1 cellular context compared by ENCODE assay signal in genomic region chr22:44879301-44879680, GRCh38.
TF ChIP-seq lines count a peak whose summit lies in the region.

No MANE protein-coding gene starts in this region.

TF ChIP-seq in WTC11, 78 proteins besides CTCF, POLR2A, EP300 and RAD21 (continued from another document):
- TF ChIP-seq ZNF671 (CRISPR knock-in tag; IDR thresholded peaks at IDR 0.05) (no peak), ZNF423 (CRISPR knock-in tag; IDR thresholded peaks at IDR 0.05) (no peak), CREB1 (CRISPR knock-in tag; IDR thresholded peaks at IDR 0.05) (no peak), PRDM15 (CRISPR knock-in tag; IDR thresholded peaks at IDR 0.05) (no peak), NFYB (CRISPR knock-in tag; conservative IDR thresholded peaks at IDR 0.05; ENCODE audit: low read depth) (no peak), FOXK1 (CRISPR knock-in tag; IDR thresholded peaks at IDR 0.05) (no peak), SP1 (CRISPR knock-in tag; conservative IDR thresholded peaks at IDR 0.05) (no peak)
TF ChIP-seq in WTC11: peak in this region for 0.
